In the genomic region with DNA sequence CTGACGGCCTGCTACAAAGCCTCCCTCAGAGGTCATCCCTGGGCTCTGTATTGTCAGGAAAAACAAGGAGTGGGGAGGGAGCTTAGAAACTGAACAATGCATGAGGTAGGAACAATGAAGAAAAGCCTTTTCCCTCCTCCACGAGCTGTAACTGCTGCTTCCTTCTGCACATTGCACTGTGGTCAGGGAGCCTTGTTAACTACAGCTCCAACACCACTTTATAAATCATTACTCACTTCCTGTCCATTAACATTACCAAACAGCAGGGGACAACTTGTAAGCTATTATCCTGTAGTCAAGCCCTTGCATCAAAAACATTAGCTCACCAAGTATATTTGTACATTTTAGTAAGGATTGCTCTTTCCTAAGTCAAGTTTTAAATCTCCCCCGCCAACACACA, we compare ENCODE assay signal across 9 cellular contexts.
DNase-seq lines count a peak whose midpoint lies in the region; FAIRE-seq and TF ChIP-seq lines count a peak whose summit lies in the region.
"Had no signal": no experiment of that assay in that cellular context is flagged by ENCODE, and none has a peak within 500 bp of the region (broad histone marks: within the 10 kb centered on the region; RNA-seq: fewer than 3 reads in every experiment).

No MANE protein-coding gene starts in this region.

- H3K36me3 ChIP-seq in smooth muscle cell (ENCODE audit: low read depth) (no peaks in the 10 kb centered on the region), kidney (ENCODE audit: control insufficient read depth in 1 of 2, insufficient read depth in 2 of 2, low read length in 2 of 2) (no peaks in the 10 kb centered on the region)

- 16% methylated on average over 3 of the region's 3 CpGs for WGBS in smooth muscle cell (ENCODE audit: low lambda C conversion rate)

- peak overlapping the region; percentile 66 for H3K4me2 ChIP-seq in smooth muscle cell

- DNase-seq in SIG-M5 treated with dmso at 0.1 percent for 504 hours (lab: John Stamatoyannopoulos, UW; ENCODE audit: unreplicated experiment) = peak; percentile 54
- DNase-seq in SIG-M5 (lab: John Stamatoyannopoulos, UW) = no peak
- DNase-seq in NCI-H748 treated with DMSO at 0.1 percent for 48 hours (lab: John Stamatoyannopoulos, UW) = peak; percentile 80
- DNase-seq in epithelial cell of esophagus (ENCODE audit: low read depth) = peak; percentile 81
- no peak for DNase-seq in smooth muscle cell (lab: John Stamatoyannopoulos, UW; ENCODE audit: unreplicated experiment)
- no peak for DNase-seq in GM13977 (ENCODE audit: low spot score)
- DNase-seq in activated T-cell treated with anti-CD3 and anti-CD28 coated beads, Interleukin-2, amount 50 U/mL, for 1 hour = no peak
- no peak for DNase-seq in kidney
- DNase-seq: left cardiac atrium had no signal

- H3K27me3 ChIP-seq in smooth muscle cell (ENCODE audit: low read depth) = no peaks in the 10 kb centered on the region

- H3K9me3 ChIP-seq in smooth muscle cell (replicated peaks; ENCODE audit: low read depth) = no peaks in the 10 kb centered on the region
- H3K9me3 ChIP-seq in kidney (ENCODE audit: control insufficient read depth in 1 of 2, low read length in 2 of 2) = no peaks in the 10 kb centered on the region

- peak overlapping the region; percentile 22 for H2AFZ ChIP-seq in smooth muscle cell (ENCODE audit: low read depth)

- no peak for FAIRE-seq in kidney (lab: Jason Lieb, UNC)

- H3K27ac ChIP-seq in smooth muscle cell (ENCODE audit: low read depth) (peak overlapping the region; percentile 3), kidney (ENCODE audit: low read depth in 2 of 2, low read length in 2 of 2) (no peak overlapping the region)

- TF ChIP-seq CTCF in epithelial cell of esophagus (IDR thresholded peaks at IDR 0.05; ENCODE audit: insufficient read depth, low read depth, low read length, missing control alignments) = no peak
- no peak for TF ChIP-seq CTCF in smooth muscle cell (IDR thresholded peaks at IDR 0.05; ENCODE audit: borderline replicate concordance, insufficient read depth, poor library complexity, severe bottlenecking)
- no peak for TF ChIP-seq CTCF in GM13977 (IDR thresholded peaks at IDR 0.05; ENCODE audit: extremely low read depth, insufficient read depth, missing control alignments)
- no peak for TF ChIP-seq CTCF in kidney (IDR thresholded peaks at IDR 0.05; ENCODE audit: borderline replicate concordance, extremely low read depth, insufficient read depth)

- H3K9ac ChIP-seq in smooth muscle cell (ENCODE audit: low read depth) = no peak overlapping the region
- no peak overlapping the region for H3K9ac ChIP-seq in kidney (ENCODE audit: low read length in 2 of 2)

- H3K4me1 ChIP-seq in smooth muscle cell (ENCODE audit: low read depth) (peaks cover 32% of the 10 kb centered on the region), kidney (ENCODE audit: control insufficient read depth in 1 of 2, insufficient read depth in 1 of 2, low read depth in 1 of 2, low read length in 2 of 2) (no peaks in the 10 kb centered on the region)

- in situ Hi-C loops in GM13977 (cut with MboI; ENCODE audit: low pct_unique_long_range_greater_than_20kb, low sequenced_read_pairs, unreplicated experiment) = loop anchor here (25.0 kb wide), 1 partner anchor 821 kb away; no protein-coding TSS in a partner anchor

- H3K79me2 ChIP-seq in smooth muscle cell (ENCODE audit: low read depth) = no peaks in the 10 kb centered on the region

- H3F3A ChIP-seq in smooth muscle cell (ENCODE audit: low read depth) = peaks cover 3% of the 10 kb centered on the region

- H3K4me3 ChIP-seq in epithelial cell of esophagus (ENCODE audit: low read length) (no peak overlapping the region), smooth muscle cell (no peak overlapping the region), kidney (ENCODE audit: low read length in 2 of 2) (no peak overlapping the region)

- no peaks in the 10 kb centered on the region for H4K20me1 ChIP-seq in smooth muscle cell (ENCODE audit: low read depth)

- intact Hi-C loops in kidney (cut with DNase I) = no loop called here

Comparison
In these comparisons a context has a peak if more than half of its experiments do, and no peak if none do; other contexts are left out.
1. DNase-seq: peak in SIG-M5 treated with dmso at 0.1 percent for 504 hours (single experiment), NCI-H748 treated with DMSO at 0.1 percent for 48 hours (single experiment) and epithelial cell of esophagus (single experiment); none in SIG-M5 (single experiment), smooth muscle cell (single experiment), GM13977 (single experiment), activated T-cell treated with anti-CD3 and anti-CD28 coated beads, Interleukin-2, amount 50 U/mL, for 1 hour (single experiment) and kidney (single experiment).